Comparison of ENCODE assay signal across 8 cellular contexts in the genomic region with DNA sequence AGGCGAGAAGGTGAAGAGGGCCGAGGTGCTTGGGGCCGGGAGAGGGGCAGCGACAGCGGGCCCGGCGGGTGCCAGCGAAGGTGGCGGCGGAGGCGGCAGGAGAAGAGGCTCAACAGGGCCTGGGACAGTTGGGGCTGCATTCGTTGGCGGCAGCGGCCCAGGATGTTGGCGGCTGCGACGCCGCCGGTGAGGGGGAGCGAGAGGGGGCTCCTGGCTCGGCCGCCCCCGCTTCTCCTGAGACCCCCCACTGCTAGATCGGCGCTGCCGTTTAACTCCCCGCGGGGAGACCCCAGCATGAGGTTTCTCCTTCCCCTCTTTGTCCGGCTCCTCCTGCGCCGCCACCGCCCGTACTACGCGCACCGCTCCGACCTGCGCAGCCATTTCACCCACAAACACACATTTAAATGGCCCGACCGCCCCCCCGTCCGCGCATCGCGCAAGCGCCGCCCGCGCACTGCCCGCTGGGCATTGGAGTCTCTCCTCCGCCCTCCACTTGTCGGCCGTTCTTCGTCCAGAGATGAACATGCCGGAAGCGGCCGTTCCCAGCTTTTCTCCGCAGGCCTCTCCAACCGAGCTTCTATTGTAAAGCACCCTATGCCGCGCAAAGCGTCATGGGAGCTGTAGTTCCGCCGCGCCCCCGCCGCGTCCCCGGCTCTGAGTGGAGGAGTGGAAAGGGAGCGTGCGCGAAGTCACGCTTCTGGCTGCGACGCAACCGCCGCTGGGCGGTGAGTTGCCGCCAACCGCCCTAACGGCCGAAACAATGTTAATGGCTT. TPM values are rescaled to one million over a fixed set of nuclear protein-coding genes. Genes with fewer than 3 reads are reported as not detected.
DNase-seq lines count a peak whose midpoint lies in the region; ATAC-seq and FAIRE-seq lines count a peak whose summit lies in the region.

A gene (minus strand): TSS at position 589 of the 773 bp plus-strand sequence. CDS start 64 bp downstream, at position 525.

- no peak within 1 kb of the TSS for H2AK5ac ChIP-seq in mesenchymal stem cell (ENCODE audit: low read length, severe bottlenecking)

- no peaks in the 10 kb centered on the region for H3K9me3 ChIP-seq in mesenchymal stem cell (ENCODE audit: control insufficient read depth, low read length)

- H3K14ac ChIP-seq in mesenchymal stem cell (ENCODE audit: low read length in 2 of 2): peak within 1 kb of the TSS in 1 of 2 experiments; percentile 95

- peak; percentile 90 for ATAC-seq in GM21367 (IDR thresholded peaks at IDR 0.05; ENCODE audit: unreplicated experiment)
- ATAC-seq in effector memory CD8-positive, alpha-beta T cell (replicated peaks): peak; percentile 87

- H3K4me1 Mint-ChIP-seq in effector memory CD8-positive, alpha-beta T cell (ENCODE audit: low read depth in 2 of 2): peaks cover 18 to 36% of the 10 kb centered on the region in 2 donors

- peak within 1 kb of the TSS; percentile 82 for H3K4me2 ChIP-seq in mesenchymal stem cell (ENCODE audit: low read length, poor library complexity, severe bottlenecking)

- H3K36me3 ChIP-seq in mesenchymal stem cell (ENCODE audit: control insufficient read depth in 1 of 2, insufficient read depth in 2 of 2, low read depth in 1 of 2, low read length in 2 of 2): no peaks in the 10 kb centered on the region

- H4K8ac ChIP-seq in mesenchymal stem cell (ENCODE audit: low read length): peak within 1 kb of the TSS; percentile 87

- peak within 1 kb of the TSS; percentile 98 for H3K9ac ChIP-seq in mesenchymal stem cell (ENCODE audit: low read length)

- 1% methylated on average over 75 of the region's 82 CpGs for WGBS in mesenchymal stem cell

- DNase-seq in COR-L47 (lab: John Stamatoyannopoulos, UW) (peak; percentile 98), HTR-8/SVneo (ENCODE audit: insufficient read length, low spot score) (peak; percentile 87), NOMO-1 treated with dmso at 0.1 percent for 144 hours (lab: John Stamatoyannopoulos, UW; ENCODE audit: unreplicated experiment) (peak; percentile 98), mesenchymal stem cell (peak; percentile 100)
- DNase-seq in activated CD8-positive, alpha-beta memory T cell treated with anti-CD3 and anti-CD28 coated beads for 48 hours (ENCODE audit: low read depth in 2 of 3, low spot score in 2 of 3): peak; percentile 92 to 97 (median 93)
- peak; percentile 97 for DNase-seq in effector memory CD8-positive, alpha-beta T cell
- peak; percentile 96 for DNase-seq in stimulated activated CD8-positive, alpha-beta memory T cell treated with anti-CD3 and anti-CD28 coated beads, Interleukin-12 subunit alpha, Interleukin-12 subunit beta, amount 100 ng/mL, for 4 hours (ENCODE audit: low read depth)

- H2BK5ac ChIP-seq in mesenchymal stem cell (ENCODE audit: low read depth, low read length, poor library complexity, severe bottlenecking): peak within 1 kb of the TSS; percentile 69

- H2AFZ ChIP-seq in mesenchymal stem cell (ENCODE audit: low read depth, low read length): peak within 1 kb of the TSS; percentile 76

- no peaks in the 10 kb centered on the region for H3K79me1 ChIP-seq in mesenchymal stem cell (replicated peaks; ENCODE audit: low read length, poor library complexity, severe bottlenecking)

- H3K4me1 ChIP-seq in mesenchymal stem cell (ENCODE audit: control insufficient read depth, insufficient read depth, low read depth, low read length): peaks cover 2% of the 10 kb centered on the region

- H4K91ac ChIP-seq in mesenchymal stem cell (ENCODE audit: low read length): peak within 1 kb of the TSS; percentile 72

- no peak for FAIRE-seq in HTR-8/SVneo (lab: Jason Lieb, UNC)

- peak within 1 kb of the TSS; percentile 57 for H3K27ac ChIP-seq in mesenchymal stem cell (ENCODE audit: low read length, poor library complexity, severe bottlenecking)

- H2BK15ac ChIP-seq in mesenchymal stem cell (ENCODE audit: low read depth, poor library complexity, severe bottlenecking): peak within 1 kb of the TSS; percentile 73

- H3K36me3 Mint-ChIP-seq in effector memory CD8-positive, alpha-beta T cell (ENCODE audit: insufficient read depth): peaks cover 55% of the 10 kb centered on the region

- H3K23ac ChIP-seq in mesenchymal stem cell (ENCODE audit: low read length in 2 of 2): peak within 1 kb of the TSS in 1 of 2 experiments; percentile 98

- H3K27me3 Mint-ChIP-seq in effector memory CD8-positive, alpha-beta T cell: no peaks in the 10 kb centered on the region

- H3K4me3 Mint-ChIP-seq in effector memory CD8-positive, alpha-beta T cell: peak within 1 kb of the TSS; percentile 96 to 97

- no peaks in the 10 kb centered on the region for H3K9me3 Mint-ChIP-seq in effector memory CD8-positive, alpha-beta T cell

- H3K18ac ChIP-seq in mesenchymal stem cell (ENCODE audit: low read depth in 1 of 2, low read length in 2 of 2): peak within 1 kb of the TSS; percentile 91 to 93

- H3K27me3 ChIP-seq in mesenchymal stem cell (ENCODE audit: control insufficient read depth in 1 of 2, insufficient read depth in 1 of 2, low read length in 2 of 2): no peaks in the 10 kb centered on the region

- H2BK12ac ChIP-seq in mesenchymal stem cell (ENCODE audit: low read length in 2 of 2): peak within 1 kb of the TSS in 1 of 2 experiments; percentile 34

- H3K4me3 ChIP-seq in mesenchymal stem cell (ENCODE audit: insufficient read depth in 1 of 2, low read depth in 1 of 2, low read length in 2 of 2): peak within 1 kb of the TSS; percentile 88 to 96

- H3K4ac ChIP-seq in mesenchymal stem cell (ENCODE audit: low read depth in 1 of 2, low read length in 2 of 2): peak within 1 kb of the TSS; percentile 35 to 98

- peak within 1 kb of the TSS; percentile 89 for H2BK120ac ChIP-seq in mesenchymal stem cell (ENCODE audit: low read depth, low read length)

- H3K27ac Mint-ChIP-seq in effector memory CD8-positive, alpha-beta T cell: peak within 1 kb of the TSS; percentile 99

RNA-seq across cellular contexts. Expression of the gene that starts here (rescaled TPM):
- polyA plus RNA-seq in mesenchymal stem cell (2013, experiment 1 of 2): 5.9 TPM
- polyA plus RNA-seq in mesenchymal stem cell (2013, experiment 2 of 2): 5.7 TPM

Comparison
In these comparisons a context has a peak if more than half of its experiments do, and no peak if none do; other contexts are left out.
1. Peak in every context shown above with its lines: DNase-seq, ATAC-seq, H3K4me3 ChIP-seq and H3K27ac ChIP-seq.